ENCODE assay signal across 11 cellular contexts in the genomic region with DNA sequence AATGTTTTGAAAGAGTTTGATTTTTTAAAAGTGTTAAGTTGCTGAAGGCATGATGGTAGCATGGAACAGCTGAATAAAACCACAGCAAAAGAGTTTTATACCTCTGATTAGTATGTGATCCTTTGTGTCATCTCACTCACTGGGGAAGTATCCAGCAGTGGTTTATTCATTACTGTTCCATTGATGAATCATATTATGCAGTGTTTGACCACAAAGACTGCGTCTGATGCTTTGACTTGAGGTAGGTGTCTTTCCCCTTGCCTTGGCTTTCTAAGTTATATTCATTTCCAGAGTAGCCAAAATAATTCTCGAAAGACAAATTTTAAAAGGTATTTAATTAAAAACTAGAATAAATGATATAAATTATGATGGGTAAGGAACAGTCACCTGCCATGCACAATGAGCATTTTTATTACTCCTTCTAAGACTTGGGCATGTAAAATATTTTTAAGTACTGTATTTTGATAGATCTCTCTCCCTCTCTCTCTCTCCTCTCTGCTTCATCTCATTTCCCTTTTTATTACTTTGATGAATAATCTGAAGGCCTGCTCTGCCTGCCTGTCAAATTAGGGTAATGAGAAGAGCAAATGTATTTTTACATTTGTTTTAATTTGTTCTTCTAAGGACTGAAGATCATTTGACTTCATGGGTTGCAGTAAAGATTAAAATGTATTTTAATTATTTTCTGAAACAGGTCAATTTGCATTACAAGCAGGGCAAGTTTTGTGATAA.
DNase-seq lines count a peak whose midpoint lies in the region; ATAC-seq and TF ChIP-seq lines count a peak whose summit lies in the region.
"Had no signal": no experiment of that assay in that cellular context is flagged by ENCODE, and none has a peak within 500 bp of the region (broad histone marks: within the 10 kb centered on the region; RNA-seq: fewer than 3 reads in every experiment).

No MANE protein-coding gene starts in this region.

- H3K9me2 ChIP-seq in PC-9 (ENCODE audit: insufficient read depth) = no peaks in the 10 kb centered on the region
- no peaks in the 10 kb centered on the region for H3K9me2 ChIP-seq in Karpas-422 (replicated peaks; ENCODE audit: insufficient read depth, low read length)

- H3K79me2 ChIP-seq in PC-9 (ENCODE audit: low read depth) (no peaks in the 10 kb centered on the region), Karpas-422 (ENCODE audit: low read length) (no peaks in the 10 kb centered on the region)

- H3K9me3 ChIP-seq in breast epithelium (no peaks in the 10 kb centered on the region), PC-9 (ENCODE audit: insufficient read depth, low read depth) (0 out of 2 replicates have a peak, but pooled peaks cover 2% of the 10 kb centered on the region), Karpas-422 (ENCODE audit: low read length) (no peaks in the 10 kb centered on the region)
- H3K9me3 ChIP-seq: right lobe of liver had no signal

- intact Hi-C loops in MCF 10A (cut with micrococcal nuclease) (no loop called here), breast epithelium (cut with DNase I; ENCODE audit: low total_unique reads) (no loop called here), PC-9 (cut with micrococcal nuclease; ENCODE audit: unreplicated experiment) (no loop called here), CD14-positive monocyte (cut with micrococcal nuclease) (no loop called here), natural killer cell (cut with micrococcal nuclease) (no loop called here)

- BruUV-seq in MCF 10A (replicated peaks; lab: Mats Ljungman, UMichigan) (no TSS peak), PC-9 (replicated peaks; lab: Mats Ljungman, UMichigan) (no TSS peak)

- H2AFZ ChIP-seq in PC-9 (no peak overlapping the region), Karpas-422 (ENCODE audit: low read length) (no peak overlapping the region)

- H3K4me1 Mint-ChIP-seq in MCF 10A (ENCODE audit: insufficient read depth, unreplicated experiment) = no peaks in the 10 kb centered on the region
- H3K4me1 Mint-ChIP-seq in CD14-positive monocyte = peaks cover 21% of the 10 kb centered on the region
- no peaks in the 10 kb centered on the region for H3K4me1 Mint-ChIP-seq in natural killer cell
- H3K4me1 Mint-ChIP-seq: CD4-positive, CD25-positive, alpha-beta regulatory T cell had no signal

- CTCF ChIA-PET in MCF 10A (lab: Yijun Ruan, JAX) (interaction anchor here (3.1 kb wide), 1 partner anchor 126 kb away, joined by 16 read pairs; no protein-coding TSS in a partner anchor), PC-9 (lab: Charles Lee) (no interaction called here)

- H3K9ac ChIP-seq in Karpas-422 (ENCODE audit: low read length) = no peak overlapping the region

- no peak for TF ChIP-seq POLR2A in breast epithelium (IDR thresholded peaks at IDR 0.05)

- H3K4me3 ChIP-seq in breast epithelium = no peak overlapping the region
- H3K4me3 ChIP-seq in PC-9 = no peak overlapping the region
- H3K4me3 ChIP-seq in Karpas-422 (ENCODE audit: low read length) = no peak overlapping the region
- H3K4me3 ChIP-seq: cardiac muscle cell, right lobe of liver had no signal

- H3K27me3 Mint-ChIP-seq in MCF 10A (ENCODE audit: insufficient read depth, unreplicated experiment) (no peaks in the 10 kb centered on the region), CD14-positive monocyte (ENCODE audit: low read depth in 3 of 3) (no peaks in the 10 kb centered on the region), natural killer cell (ENCODE audit: low read depth in 2 of 2) (no peaks in the 10 kb centered on the region)
- H3K27me3 Mint-ChIP-seq: CD4-positive, CD25-positive, alpha-beta regulatory T cell had no signal

- H3K4me1 ChIP-seq in breast epithelium = no peaks in the 10 kb centered on the region
- H3K4me1 ChIP-seq in PC-9 (replicated peaks; ENCODE audit: insufficient read depth) = no peaks in the 10 kb centered on the region
- peaks cover 35% of the 10 kb centered on the region for H3K4me1 ChIP-seq in Karpas-422 (ENCODE audit: low read length)
- H3K4me1 ChIP-seq: right lobe of liver had no signal

- no peak overlapping the region for H3K27ac Mint-ChIP-seq in MCF 10A (ENCODE audit: low read depth, unreplicated experiment)
- H3K27ac Mint-ChIP-seq in CD14-positive monocyte = no peak overlapping the region
- no peak overlapping the region for H3K27ac Mint-ChIP-seq in natural killer cell
- H3K27ac Mint-ChIP-seq: CD4-positive, CD25-positive, alpha-beta regulatory T cell had no signal

- POLR2A ChIA-PET in MCF 10A (lab: Yijun Ruan, JAX) (interaction anchor here (0.7 kb wide), 1 partner anchor 125 kb away, joined by 3 read pairs; no protein-coding TSS in a partner anchor), PC-9 (lab: Charles Lee; ENCODE audit: unreplicated experiment) (no interaction called here)

- no peak overlapping the region for H3K27ac ChIP-seq in breast epithelium
- H3K27ac ChIP-seq in PC-9 = no peak overlapping the region
- no peak overlapping the region for H3K27ac ChIP-seq in Karpas-422 (ENCODE audit: low read length)
- H3K27ac ChIP-seq: cardiac muscle cell, right lobe of liver had no signal

- H3F3A ChIP-seq in PC-9 (ENCODE audit: insufficient read depth, low read depth) = no peaks in the 10 kb centered on the region

- DNase-seq in MCF 10A (ENCODE audit: unreplicated experiment) (peak; percentile 59), breast epithelium (ENCODE audit: low spot score in 2 of 2) (no peak), SW480 (ENCODE audit: low spot score) (peak; percentile 54), PC-9 (no peak), CD14-positive monocyte (ENCODE audit: low spot score) (no peak), natural killer cell (no peak), Karpas-422 (no peak)
- DNase-seq: CD4-positive, CD25-positive, alpha-beta regulatory T cell; right lobe of liver had no signal

- H3K9me3 Mint-ChIP-seq in MCF 10A (ENCODE audit: unreplicated experiment) (no peaks in the 10 kb centered on the region), CD14-positive monocyte (peaks cover 0 to 6% (median 2%) of the 10 kb centered on the region in 7 donors), natural killer cell (peaks cover 5 to 6% of the 10 kb centered on the region in 2 donors)

- ATAC-seq in HG02970 (IDR thresholded peaks at IDR 0.05; ENCODE audit: low FRiP score, unreplicated experiment) (peak; percentile 92), natural killer cell (no peak)
- ATAC-seq: right lobe of liver had no signal

- no peaks in the 10 kb centered on the region for H3K36me3 ChIP-seq in breast epithelium
- H3K36me3 ChIP-seq in PC-9 (ENCODE audit: low read depth) = no peaks in the 10 kb centered on the region
- H3K36me3 ChIP-seq in Karpas-422 (ENCODE audit: insufficient read depth, low read length) = no peaks in the 10 kb centered on the region
- H3K36me3 ChIP-seq: cardiac muscle cell, right lobe of liver had no signal

- H4K20me1 ChIP-seq in PC-9 (ENCODE audit: insufficient read depth) = no peaks in the 10 kb centered on the region
- no peaks in the 10 kb centered on the region for H4K20me1 ChIP-seq in Karpas-422 (ENCODE audit: insufficient read depth, low read depth, low read length)

- H3K36me3 Mint-ChIP-seq in MCF 10A (ENCODE audit: insufficient read depth, unreplicated experiment) (no peaks in the 10 kb centered on the region), CD14-positive monocyte (no peaks in the 10 kb centered on the region), natural killer cell (no peaks in the 10 kb centered on the region)
- H3K36me3 Mint-ChIP-seq: CD4-positive, CD25-positive, alpha-beta regulatory T cell had no signal

- no peak overlapping the region for H3K4me3 Mint-ChIP-seq in MCF 10A (ENCODE audit: unreplicated experiment)
- H3K4me3 Mint-ChIP-seq in CD14-positive monocyte = no peak overlapping the region
- H3K4me3 Mint-ChIP-seq in natural killer cell = no peak overlapping the region
- H3K4me3 Mint-ChIP-seq: CD4-positive, CD25-positive, alpha-beta regulatory T cell had no signal

- H3K4me2 ChIP-seq in PC-9 (no peak overlapping the region), Karpas-422 (ENCODE audit: low read depth, low read length, poor library complexity, severe bottlenecking) (no peak overlapping the region)

- H3K27me3 ChIP-seq in breast epithelium (no peaks in the 10 kb centered on the region), PC-9 (ENCODE audit: insufficient read depth, low read depth) (no peaks in the 10 kb centered on the region), Karpas-422 (ENCODE audit: low read length) (no peaks in the 10 kb centered on the region)
- H3K27me3 ChIP-seq: cardiac muscle cell, right lobe of liver had no signal

- TF ChIP-seq CTCF in MCF 10A (IDR thresholded peaks at IDR 0.05; ENCODE audit: unreplicated experiment) (no peak), breast epithelium (IDR thresholded peaks at IDR 0.05) (no peak), PC-9 (conservative IDR thresholded peaks at IDR 0.05) (no peak), CD14-positive monocyte (IDR thresholded peaks at IDR 0.05) (no peak), natural killer cell (IDR thresholded peaks at IDR 0.05) (no peak)

Comparison
In these comparisons a context has a peak if more than half of its experiments do, and no peak if none do; other contexts are left out.
1. DNase-seq: peak in MCF 10A (single experiment) and SW480 (single experiment); none in breast epithelium (0 of 2), PC-9 (0 of 2), CD14-positive monocyte (single experiment), natural killer cell (single experiment) and Karpas-422 (single experiment).